Comparison of ENCODE assay signal across 20 cellular contexts in the genomic region with DNA sequence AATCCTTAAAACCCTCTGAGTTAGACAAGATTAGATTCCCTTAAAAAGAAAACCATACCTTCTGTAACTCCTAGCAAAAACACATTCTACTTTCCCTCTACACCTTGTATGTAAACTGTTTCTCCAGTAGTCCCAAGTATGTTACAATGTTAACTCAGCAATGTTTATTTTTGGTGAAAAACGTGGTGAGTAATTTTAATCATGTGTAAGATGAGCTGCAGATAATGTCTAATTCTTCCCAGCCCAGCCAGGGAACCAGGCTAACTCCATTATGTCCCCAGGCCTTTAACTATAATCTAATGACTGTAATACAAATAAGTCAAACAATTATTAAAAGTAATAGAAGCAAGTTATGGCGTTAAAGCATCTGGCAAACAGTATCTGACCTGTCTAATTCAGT.
"Had no signal": no experiment of that assay in that cellular context is flagged by ENCODE, and none has a peak within 500 bp of the region (broad histone marks: within the 10 kb centered on the region; RNA-seq: fewer than 3 reads in every experiment).

No MANE protein-coding gene starts in this region.

- H3K27me3 Mint-ChIP-seq: stimulated activated naive CD8-positive, alpha-beta T cell treated with anti-CD3 and anti-CD28 coated beads, Interleukin-15, amount 100 ng/mL, for 72 hours had no signal

- H3K27ac Mint-ChIP-seq: natural killer cell; stimulated activated naive CD8-positive, alpha-beta T cell treated with anti-CD3 and anti-CD28 coated beads, Interleukin-15, amount 100 ng/mL, for 72 hours had no signal

- H3K4me1 Mint-ChIP-seq: natural killer cell; stimulated activated naive CD8-positive, alpha-beta T cell treated with anti-CD3 and anti-CD28 coated beads, Interleukin-15, amount 100 ng/mL, for 72 hours had no signal

- DNase-seq: dorsolateral prefrontal cortex; effector CD4-positive, alpha-beta T cell; foreskin fibroblast; gastrocnemius medialis; head of caudate nucleus; kidney; natural killer cell; occipital lobe; ovary; right lobe of liver; small intestine; stimulated activated CD4-positive, alpha-beta T cell treated with anti-CD3 and anti-CD28 coated beads, Interleukin-12 subunit alpha, Interleukin-12 subunit beta, amount 100 ng/mL, for 4 hours; stimulated activated CD4-positive, alpha-beta T cell treated with anti-CD3 and anti-CD28 coated beads, Interleukin-1b, Interleukin-23, amount 100 ng/mL, for 48 hours; stimulated activated CD4-positive, alpha-beta T cell treated with anti-CD3 and anti-CD28 coated beads, Interleukin-4, amount 100 ng/mL, for 1 hour; stimulated activated CD8-positive, alpha-beta memory T cell treated with anti-CD3 and anti-CD28 coated beads, Interleukin-4, amount 100 ng/mL, for 48 hours; stimulated activated naive CD4-positive, alpha-beta T cell; stimulated activated naive CD8-positive, alpha-beta T cell treated with anti-CD3 and anti-CD28 coated beads, Interleukin-15, amount 100 ng/mL, for 72 hours; thyroid gland; trophoblast cell had no signal

- ATAC-seq: gastrocnemius medialis; left lobe of liver; natural killer cell; right lobe of liver; stimulated activated naive CD8-positive, alpha-beta T cell treated with anti-CD3 and anti-CD28 coated beads, Interleukin-15, amount 100 ng/mL, for 72 hours had no signal

- H3K27ac ChIP-seq: dorsolateral prefrontal cortex, gastrocnemius medialis, ovary, right lobe of liver, thyroid gland had no signal

- H3K4me3 Mint-ChIP-seq: natural killer cell; stimulated activated naive CD8-positive, alpha-beta T cell treated with anti-CD3 and anti-CD28 coated beads, Interleukin-15, amount 100 ng/mL, for 72 hours had no signal
